In the genomic region with DNA sequence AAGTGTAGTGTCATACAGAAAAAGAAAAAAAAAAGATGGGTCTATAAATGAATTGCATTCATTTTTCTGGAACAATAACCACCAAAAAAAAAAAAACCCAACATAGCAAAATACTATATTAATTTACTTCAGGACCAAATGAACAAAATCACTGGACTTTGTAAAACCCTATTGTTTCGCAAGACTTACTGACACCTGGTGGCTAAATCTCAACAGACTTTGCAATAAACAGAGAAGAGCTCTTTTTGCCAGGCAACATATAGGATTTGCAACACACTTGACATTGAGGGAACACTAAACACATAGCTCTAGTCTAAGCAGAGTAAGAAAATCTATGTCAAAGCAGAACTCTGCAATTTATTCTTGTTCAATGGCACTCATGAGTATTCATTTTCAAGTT, we compare ENCODE assay signal across 10 cellular contexts.
DNase-seq lines count a peak whose midpoint lies in the region; ATAC-seq and TF ChIP-seq lines count a peak whose summit lies in the region.
"Had no signal": no experiment of that assay in that cellular context is flagged by ENCODE, and none has a peak within 500 bp of the region (broad histone marks: within the 10 kb centered on the region; RNA-seq: fewer than 3 reads in every experiment).

No MANE protein-coding gene starts in this region.

- DNase-seq in H7 = peak; percentile 0
- peak; percentile 1 to 37 for DNase-seq in NCI-H524 (lab: John Stamatoyannopoulos, UW)
- peak; percentile 1 to 28 for DNase-seq in cardiac fibroblast (ENCODE audit: low read depth in 2 of 2)
- DNase-seq in nephron progenitor cell = peak; percentile 2
- no peak for DNase-seq in NCI-H146 treated with DMSO at 0.1 percent for 48 hours (lab: John Stamatoyannopoulos, UW; ENCODE audit: unreplicated experiment)
- DNase-seq: activated T-cell treated with anti-CD3 and anti-CD28 coated beads, Interleukin-2, amount 50 U/mL, for 48 hours had no signal

- H3K9me3 Mint-ChIP-seq in nephron progenitor cell = no peaks in the 10 kb centered on the region

- no peaks in the 10 kb centered on the region for H3K36me3 ChIP-seq in H7 (replicated peaks; ENCODE audit: control insufficient read depth, insufficient read depth, low read length)
- H3K36me3 ChIP-seq: HAP-1 had no signal

- H3K36me3 Mint-ChIP-seq in nephron progenitor cell (ENCODE audit: low read depth) = no peaks in the 10 kb centered on the region

- ATAC-seq in GM21529 (IDR thresholded peaks at IDR 0.05; ENCODE audit: unreplicated experiment) = no peak
- ATAC-seq in GM21447 (IDR thresholded peaks at IDR 0.05; ENCODE audit: unreplicated experiment) = no peak
- ATAC-seq: esophagus mucosa had no signal

- H3K27ac Mint-ChIP-seq in nephron progenitor cell = no peak overlapping the region

- no peaks in the 10 kb centered on the region for H3K27me3 Mint-ChIP-seq in nephron progenitor cell (ENCODE audit: low read depth, poor library complexity)

- H3K4me1 Mint-ChIP-seq in nephron progenitor cell = no peaks in the 10 kb centered on the region

- TF ChIP-seq CTCF in cardiac fibroblast (IDR thresholded peaks at IDR 0.05; ENCODE audit: low read depth, low read length) (no peak), nephron progenitor cell (IDR thresholded peaks at IDR 0.05) (peak; percentile 52)

- H3K4me3 ChIP-seq in H7 (ENCODE audit: insufficient read depth, low read depth, low read length) (no peak overlapping the region), cardiac fibroblast (replicated peaks in 1 of 2; ENCODE audit: low read depth in 2 of 2, low read length in 2 of 2) (no peak overlapping the region)
- H3K4me3 ChIP-seq: HAP-1 had no signal

- H3K27me3 ChIP-seq in H7 (ENCODE audit: control insufficient read depth, insufficient read depth, low read length) = no peaks in the 10 kb centered on the region

- H3K4me3 Mint-ChIP-seq in nephron progenitor cell = no peak overlapping the region
